ENCODE assay signal across 22 cellular contexts in genomic region chr4:93529692-93530091, GRCh38.
"Had no signal": no experiment of that assay in that cellular context is flagged by ENCODE, and none has a peak within 500 bp of the region (broad histone marks: within the 10 kb centered on the region; RNA-seq: fewer than 3 reads in every experiment).

No MANE protein-coding gene starts in this region.

- H3K27me3 ChIP-seq: MG63, SJSA1 had no signal

- H3K27ac Mint-ChIP-seq: T-cell; T-helper 1 cell treated with Interleukin-12 subunit alpha and Interleukin-12 subunit beta and Interleukin-4 antibody, amounts not matched to agents 30 μg/mL and 1 μg/mL, for 36 hours had no signal

- H3K9me2 ChIP-seq: SK-N-SH had no signal

- H3K4me1 Mint-ChIP-seq: T-cell had no signal

- H3K9me3 ChIP-seq: MG63, SJSA1, SK-N-SH had no signal

- H3K9ac ChIP-seq: SK-N-SH had no signal

- H3K4me3 ChIP-seq: MG63, SJSA1 had no signal

- H3K36me3 Mint-ChIP-seq: T-cell had no signal

- ATAC-seq: HepG2, T-cell had no signal

- H3K27me3 Mint-ChIP-seq: T-cell had no signal

- H3K4me2 ChIP-seq: SK-N-SH had no signal

- H3K4me3 Mint-ChIP-seq: T-cell; T-helper 1 cell treated with Interleukin-12 subunit alpha and Interleukin-12 subunit beta and Interleukin-4 antibody, amounts not matched to agents 30 μg/mL and 1 μg/mL, for 36 hours had no signal

- H3K9me3 Mint-ChIP-seq: T-helper 1 cell treated with Interleukin-12 subunit alpha and Interleukin-12 subunit beta and Interleukin-4 antibody, amounts not matched to agents 30 μg/mL and 1 μg/mL, for 36 hours had no signal

- DNase-seq: IMR-90, Karpas-422, KG1, MG63, NCI-H1092, NCI-H187, NCI-H2029, NCI-H2081 treated with DMSO at 0.1 percent for 48 hours, NCI-H226, NCI-H446, NCI-H510A, NCI-H524 treated with DMSO at 0.1 percent for 48 hours, NCI-H774, Right ventricle myocardium superior, RPMI8226, SIG-M5, SK-N-SH, SW 1271, T-cell had no signal

- H3K27ac ChIP-seq: SJSA1 had no signal

- H3K36me3 ChIP-seq: MG63, SJSA1 had no signal
